25 cellular contexts compared by ENCODE assay signal in the genomic region with DNA sequence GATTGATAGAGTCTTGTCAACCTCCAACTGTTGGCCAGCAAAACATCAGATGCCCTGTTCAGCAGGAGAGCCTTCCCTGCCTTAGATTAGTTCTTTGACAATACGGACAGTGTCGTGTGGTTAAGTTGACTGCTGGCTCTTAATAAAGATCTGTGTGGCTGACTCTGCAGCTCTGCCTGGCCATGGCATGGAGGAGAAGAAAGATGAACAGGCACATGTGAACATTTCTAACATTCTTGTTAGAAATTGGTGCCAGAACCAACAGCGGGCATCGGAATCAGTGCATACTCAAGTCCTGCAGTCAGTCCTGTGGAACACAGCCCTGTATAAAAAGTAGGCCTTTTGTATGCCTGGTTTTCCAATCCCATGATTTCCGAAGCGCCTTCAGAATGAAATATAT.
"Had no signal": no experiment of that assay in that cellular context is flagged by ENCODE, and none has a peak within 500 bp of the region (broad histone marks: within the 10 kb centered on the region; RNA-seq: fewer than 3 reads in every experiment).

No MANE protein-coding gene starts in this region.

- H3K9me3 ChIP-seq: neutrophil, pancreas, prostate gland, right lobe of liver, sigmoid colon, thoracic aorta, thyroid gland, tibial nerve, upper lobe of right lung, uterus had no signal

- FAIRE-seq: pancreas, small intestine had no signal

- H3K27ac ChIP-seq: neutrophil, pancreas, prostate gland, right lobe of liver, sigmoid colon, stomach, thoracic aorta, thyroid gland, tibial nerve, upper lobe of right lung, uterus had no signal

- H3K27me3 ChIP-seq: neutrophil, pancreas, right lobe of liver, sigmoid colon, stomach, thyroid gland, tibial nerve, upper lobe of right lung, uterus had no signal

- H3K4me1 ChIP-seq: pancreas, prostate gland, right lobe of liver, sigmoid colon, stomach, thyroid gland, tibial nerve, upper lobe of right lung, uterus had no signal

- DNase-seq: naive B cell; naive thymus-derived CD8-positive, alpha-beta T cell; nephron progenitor cell; nucleus accumbens; pancreas; right cardiac atrium; right lobe of liver; sigmoid colon; small intestine; stimulated activated CD4-positive, alpha-beta T cell treated with anti-CD3 and anti-CD28 coated beads, Interleukin-15, amount 100 ng/mL, for 24 hours; stimulated activated CD4-positive, alpha-beta T cell treated with anti-CD3 and anti-CD28 coated beads, Interleukin-2, amount 100 ng/mL, for 24 hours; stimulated activated CD4-positive, alpha-beta T cell treated with anti-CD3 and anti-CD28 coated beads, Interleukin-2, amount 100 ng/mL, for 48 hours; stimulated activated CD4-positive, alpha-beta T cell treated with anti-CD3 and anti-CD28 coated beads, Interleukin-4, amount 100 ng/mL, for 24 hours; stimulated activated naive B cell treated with anti-CD40 and anti-IgM and Interleukin-4, amounts not matched to agents 10 μg/mL and 1 μg/mL and 100 μg/mL, for 72 hours; stimulated activated naive CD4-positive, alpha-beta T cell treated with Interleukin-2 at 50 U/mL for 16 hours; stomach; thyroid gland; upper lobe of right lung; uterus had no signal

- H3K4me3 ChIP-seq: pancreas, prostate gland, right lobe of liver, sigmoid colon, stomach, thoracic aorta, thyroid gland, tibial nerve, upper lobe of right lung, uterus had no signal

- ATAC-seq: naive thymus-derived CD8-positive, alpha-beta T cell; natural killer cell treated with Interleukin-12 subunit alpha and Interleukin-12 subunit beta and Interleukin-15 and Interleukin-18, amount 100 ng/mL, for 72 hours; pancreas; right cardiac atrium; right lobe of liver; stimulated activated effector memory CD8-positive, alpha-beta T cell treated with anti-CD3 and anti-CD28 coated beads, Interleukin-12 subunit alpha, Interleukin-12 subunit beta, amount 100 ng/mL, for 72 hours; stimulated activated naive B cell treated with anti-CD40 and anti-IgM and Interleukin-4, amounts not matched to agents 10 μg/mL and 1 μg/mL and 100 μg/mL, for 72 hours; upper lobe of right lung had no signal

- H3K36me3 ChIP-seq: neutrophil, pancreas, prostate gland, right lobe of liver, sigmoid colon, stomach, thoracic aorta, thyroid gland, tibial nerve, upper lobe of right lung, uterus had no signal
